ENCODE assay signal across 8 cellular contexts in genomic region chr16:30775381-30776099, GRCh38. TPM values are rescaled to one million over a fixed set of nuclear protein-coding genes. Genes with fewer than 3 reads are reported as not detected.
DNase-seq lines count a peak whose midpoint lies in the region; ATAC-seq, FAIRE-seq and TF ChIP-seq lines count a peak whose summit lies in the region.

No MANE protein-coding gene starts in this region.

- H2AK9ac ChIP-seq in IMR-90 (replicated peaks; ENCODE audit: low read depth, low read length, poor library complexity) = peak overlapping the region; percentile 99

- H2BK20ac ChIP-seq in IMR-90 (ENCODE audit: low read depth, low read length) = no peak overlapping the region

- WGBS in IMR-90 (ENCODE audit: extremely low coverage in 2 of 2, insufficient read length in 1 of 2), 2 experiments = 1% methylated on average over 44 of the region's 75 CpGs; no CpG with 5 or more reads in 1 of the 2 experiments

- intact Hi-C loops in IMR-90 (cut with micrococcal nuclease) = loop anchor here (1.0 kb wide), 1 partner anchor 27 kb away; the partner anchor contains the start of gene PHKG2

- peak overlapping the region; percentile 92 for H2AFZ ChIP-seq in IMR-90 (replicated peaks; ENCODE audit: low read length, poor library complexity)

- H2BK120ac ChIP-seq in IMR-90 (ENCODE audit: low read depth, low read length) = peak overlapping the region; percentile 50

- TF ChIP-seq POLR2A in IMR-90 (IDR thresholded peaks at IDR 0.05; ENCODE audit: low read depth, low read length) = no peak

- H3K36me3 ChIP-seq in BJ (ENCODE audit: control insufficient read depth, insufficient read depth, low read length) (peaks cover 19% of the 10 kb centered on the region), IMR-90 (ENCODE audit: control insufficient read depth, insufficient read depth, low read length) (peaks cover 40% of the 10 kb centered on the region), SK-N-MC (ENCODE audit: insufficient read depth, low read length) (peaks cover 27% of the 10 kb centered on the region; the same call in 1 of the 2 replicates), adipocyte (ENCODE audit: control insufficient read depth, insufficient read depth, low read length, severe bottlenecking) (peaks cover 32% of the 10 kb centered on the region), cardiac muscle cell (peaks cover 19% of the 10 kb centered on the region)

- DNase-seq in BJ (ENCODE audit: low read depth) (peak; percentile 52), GM19239 (ENCODE audit: insufficient read length, low spot score) (peak; percentile 90), IMR-90 (peak; percentile 76), SK-N-MC (ENCODE audit: low read depth, low spot score) (peak; percentile 16), adipocyte (ENCODE audit: low read depth) (peak; percentile 86), cardiac muscle cell (ENCODE audit: low read depth in 1 of 2, low spot score in 1 of 2) (peak; percentile 86 to 88), osteocyte (ENCODE audit: extremely low spot score, unreplicated experiment) (peak; percentile 93), type B pancreatic cell (ENCODE audit: extremely low spot score, unreplicated experiment) (peak; percentile 87)

- H3K36me3 Mint-ChIP-seq in osteocyte (ENCODE audit: unreplicated experiment) = peaks cover 12% of the 10 kb centered on the region
- H3K36me3 Mint-ChIP-seq in type B pancreatic cell = peaks cover 11% of the 10 kb centered on the region

- peaks cover 15 to 77% of the 10 kb centered on the region in 2 experiments for H3K79me1 ChIP-seq in IMR-90 (ENCODE audit: low read depth in 1 of 2, low read length in 2 of 2)

- CTCF ChIA-PET in BJ (lab: Yijun Ruan, JAX) (interaction anchor here (1.1 kb wide), 1 partner anchor 39 kb away, joined by 5 read pairs; no protein-coding TSS in a partner anchor), IMR-90 (lab: Yijun Ruan, JAX) (interaction anchor here (1.0 kb wide), 1 partner anchor 32 kb away, joined by 5 read pairs; no protein-coding TSS in a partner anchor)

- H3K14ac ChIP-seq in IMR-90 (replicated peaks; ENCODE audit: low read depth, low read length) = peak overlapping the region; percentile 80

- H3K4me1 ChIP-seq in IMR-90 (ENCODE audit: control insufficient read depth, insufficient read depth, low read length) (peaks cover 13% of the 10 kb centered on the region), adipocyte (ENCODE audit: control insufficient read depth, insufficient read depth, low read length) (peaks cover 40% of the 10 kb centered on the region), cardiac muscle cell (ENCODE audit: low read depth) (peaks cover 25% of the 10 kb centered on the region)

- peaks cover 32% of the 10 kb centered on the region; the same call in 1 of the 2 replicates for H3K9me1 ChIP-seq in IMR-90 (ENCODE audit: insufficient read depth, low read length)

- no peaks in the 10 kb centered on the region for H3K27me3 ChIP-seq in BJ (ENCODE audit: control insufficient read depth, insufficient read depth, low read length)
- no peaks in the 10 kb centered on the region for H3K27me3 ChIP-seq in IMR-90 (ENCODE audit: control insufficient read depth, insufficient read depth, low read length)
- H3K27me3 ChIP-seq in adipocyte (replicated peaks; ENCODE audit: control insufficient read depth, insufficient read depth, low read length) = no peaks in the 10 kb centered on the region
- H3K27me3 ChIP-seq in cardiac muscle cell = no peaks in the 10 kb centered on the region

- peak overlapping the region; percentile 90; the same call in 1 of the 2 replicates for H3K56ac ChIP-seq in IMR-90 (ENCODE audit: extremely low read depth, insufficient read depth, low read length)

- TF ChIP-seq RAD21 in IMR-90 (IDR thresholded peaks at IDR 0.05; ENCODE audit: low read length) = no peak

- H2BK5ac ChIP-seq in IMR-90 (ENCODE audit: low read depth, low read length, poor library complexity, severe bottlenecking) = peak overlapping the region; percentile 65

- H3K4me3 ChIP-seq in BJ (ENCODE audit: low read depth, low read length) (peak overlapping the region; percentile 59), IMR-90 (ENCODE audit: insufficient read depth, low read depth, low read length) (peak overlapping the region; percentile 68), SK-N-MC (peak overlapping the region; percentile 82), adipocyte (ENCODE audit: low read length) (peak overlapping the region; percentile 88), cardiac muscle cell (peak overlapping the region; percentile 81)

- H3K9ac ChIP-seq in IMR-90 (ENCODE audit: low read depth, low read length) (peak overlapping the region; percentile 78), SK-N-MC (ENCODE audit: insufficient read length) (peak overlapping the region; percentile 87), adipocyte (ENCODE audit: low read length) (peak overlapping the region; percentile 91)

- H3K9me3 Mint-ChIP-seq in osteocyte (ENCODE audit: unreplicated experiment) = no peaks in the 10 kb centered on the region
- H3K9me3 Mint-ChIP-seq in type B pancreatic cell = no peaks in the 10 kb centered on the region

- H3K9me3 ChIP-seq in IMR-90 (ENCODE audit: control insufficient read depth, insufficient read depth, low read length) (no peaks in the 10 kb centered on the region), SK-N-MC (ENCODE audit: low read depth, low read length) (no peaks in the 10 kb centered on the region), adipocyte (ENCODE audit: control insufficient read depth, low read length) (no peaks in the 10 kb centered on the region), cardiac muscle cell (ENCODE audit: low read depth) (no peaks in the 10 kb centered on the region)

- peak; percentile 83 for ATAC-seq in IMR-90 (ENCODE audit: low read depth)

- dilution Hi-C loops in IMR-90 (cut with HindIII; ENCODE audit: low sequenced_read_pairs, unreplicated experiment) = no loop called here

- H3K4me3 Mint-ChIP-seq in osteocyte (ENCODE audit: unreplicated experiment) = peak overlapping the region; percentile 95
- H3K4me3 Mint-ChIP-seq in type B pancreatic cell = peak overlapping the region; percentile 96

- H3K4ac ChIP-seq in IMR-90 (ENCODE audit: low read depth, low read length) = peak overlapping the region; percentile 90

- no peak overlapping the region; the same call in 1 of the 2 replicates for H3K18ac ChIP-seq in IMR-90 (ENCODE audit: low read depth, low read length)

- TF ChIP-seq CTCF in BJ (IDR thresholded peaks at IDR 0.05; ENCODE audit: insufficient read depth, low read depth, low read length) (no peak), IMR-90 (conservative IDR thresholded peaks at IDR 0.05; ENCODE audit: low read depth, low read length) (no peak), cardiac muscle cell (IDR thresholded peaks at IDR 0.05; ENCODE audit: low read depth, low read length) (no peak), osteocyte (IDR thresholded peaks at IDR 0.05) (no peak), type B pancreatic cell (conservative IDR thresholded peaks at IDR 0.05) (no peak)

- FAIRE-seq in GM19239 (lab: Jason Lieb, UNC) = peak; percentile 21

- peak overlapping the region; percentile 95 to 99 for H4K8ac ChIP-seq in IMR-90 (ENCODE audit: low read depth in 2 of 2, low read length in 2 of 2)

- in situ Hi-C loops in IMR-90 (cut with MboI; ENCODE audit: low sequenced_read_pairs) = no loop called here

- POLR2A ChIA-PET in BJ (lab: Charles Lee) (no interaction called here), IMR-90 (lab: Charles Lee; ENCODE audit: unreplicated experiment) (no interaction called here)

- H3K4me1 Mint-ChIP-seq in osteocyte (ENCODE audit: unreplicated experiment) (peaks cover 39% of the 10 kb centered on the region), type B pancreatic cell (ENCODE audit: unreplicated experiment) (peaks cover 20% of the 10 kb centered on the region)

- peak overlapping the region; percentile 79 for H3K27ac ChIP-seq in IMR-90 (ENCODE audit: insufficient read depth, low read length)
- H3K27ac ChIP-seq in SK-N-MC = peak overlapping the region; percentile 89
- H3K27ac ChIP-seq in cardiac muscle cell = peak overlapping the region; percentile 91

- H4K5ac ChIP-seq in IMR-90 (ENCODE audit: low read depth, low read length) = peak overlapping the region; percentile 93; the same call in 1 of the 2 replicates

- H3K23ac ChIP-seq in IMR-90 (ENCODE audit: low read depth, low read length) = peak overlapping the region; percentile 90; the same call in 1 of the 2 replicates

- no peaks in the 10 kb centered on the region; the same call in 1 of the 2 replicates for H4K20me1 ChIP-seq in IMR-90 (ENCODE audit: insufficient read depth, low read length)

- H3K27ac Mint-ChIP-seq in osteocyte (ENCODE audit: unreplicated experiment) (peak overlapping the region; percentile 96), type B pancreatic cell (peak overlapping the region; percentile 91)

- peak overlapping the region; percentile 83 for H4K91ac ChIP-seq in IMR-90 (ENCODE audit: insufficient read depth, low read depth, low read length)

- peak overlapping the region; percentile 96 for H3K4me2 ChIP-seq in IMR-90 (ENCODE audit: low read depth, low read length)

- H3K27me3 Mint-ChIP-seq in osteocyte (ENCODE audit: unreplicated experiment) = no peaks in the 10 kb centered on the region
- H3K27me3 Mint-ChIP-seq in type B pancreatic cell = no peaks in the 10 kb centered on the region

- peak overlapping the region; percentile 68 for H2AK5ac ChIP-seq in IMR-90 (ENCODE audit: low read depth, low read length)

- BruUV-seq in IMR-90 (replicated peaks; lab: Mats Ljungman, UMichigan) = no TSS peak

- no peak overlapping the region for H2BK15ac ChIP-seq in IMR-90 (ENCODE audit: low read depth, low read length)

RNA-seq across cellular contexts. Expression of gene ZNF629, which starts 11.5 kb away (rescaled TPM):
- polyA plus RNA-seq in BJ (2011; rRNA removed) = 4.6 and 6.0 TPM in 2 replicates
- 6.1 and 8.0 TPM in 2 replicates for polyA minus RNA-seq in BJ (2011; rRNA and poly(A)+ RNA removed)
- 9.1 and 9.4 TPM in 2 replicates for total RNA-seq in IMR-90 (2012; rRNA removed)
- polyA plus RNA-seq in IMR-90 (2012; rRNA removed) = 6.6 and 7.3 TPM in 2 replicates
- polyA plus RNA-seq in IMR-90 (2012; cell fraction: cytosol; rRNA removed) = 3.2 and 4.6 TPM in 2 replicates
- polyA plus RNA-seq in IMR-90 (2012; cell fraction: nucleus; rRNA removed; ENCODE audit: low replicate concordance) = 9.8 and 11.9 TPM in 2 replicates
- total RNA-seq in cardiac muscle cell = 41.7 and 50.9 TPM in 2 replicates
- 20.1 and 22.2 TPM in 2 replicates for polyA plus RNA-seq in cardiac muscle cell
- total RNA-seq in osteocyte = 26.7 and 27.2 TPM in 2 replicates
- total RNA-seq in type B pancreatic cell (ENCODE audit: low replicate concordance) = 26.9 and 35.5 TPM in 2 replicates

RNA-seq across cellular contexts. Expression of gene RNF40, which starts 13.4 kb away (rescaled TPM):
- 64.7 and 82.4 TPM in 2 replicates for polyA plus RNA-seq in BJ (2011; rRNA removed)
- 54.9 and 73.4 TPM in 2 replicates for polyA minus RNA-seq in BJ (2011; rRNA and poly(A)+ RNA removed)
- 63.9 and 72.4 TPM in 2 replicates for total RNA-seq in IMR-90 (2012; rRNA removed)
- 46.7 and 49.7 TPM in 2 replicates for polyA plus RNA-seq in IMR-90 (2012; rRNA removed)
- 22.2 and 29.2 TPM in 2 replicates for polyA plus RNA-seq in IMR-90 (2012; cell fraction: cytosol; rRNA removed)
- polyA plus RNA-seq in IMR-90 (2012; cell fraction: nucleus; rRNA removed; ENCODE audit: low replicate concordance) = 74.3 and 98.0 TPM in 2 replicates
- total RNA-seq in cardiac muscle cell = 91.8 and 104 TPM in 2 replicates
- polyA plus RNA-seq in cardiac muscle cell = 64.5 and 76.3 TPM in 2 replicates
- 116 and 118 TPM in 2 replicates for total RNA-seq in osteocyte
- 107 and 131 TPM in 2 replicates for total RNA-seq in type B pancreatic cell (ENCODE audit: low replicate concordance)

RNA-seq across cellular contexts. Expression of gene CFAP119, which starts 13.7 kb away (rescaled TPM):
- polyA plus RNA-seq in BJ (2011; rRNA removed) = 4.7 and 5.0 TPM in 2 replicates
- polyA minus RNA-seq in BJ (2011; rRNA and poly(A)+ RNA removed) = 2.9 and 3.9 TPM in 2 replicates
- 0.90 and 1.7 TPM in 2 replicates for total RNA-seq in IMR-90 (2012; rRNA removed)
- 7.6 and 8.8 TPM in 2 replicates for polyA plus RNA-seq in IMR-90 (2012; rRNA removed)
- polyA plus RNA-seq in IMR-90 (2012; cell fraction: cytosol; rRNA removed) = 5.0 and 5.2 TPM in 2 replicates
- polyA plus RNA-seq in IMR-90 (2012; cell fraction: nucleus; rRNA removed; ENCODE audit: low replicate concordance) = 47.8 and 56.3 TPM in 2 replicates
- 7.1 and 9.1 TPM in 2 replicates for total RNA-seq in cardiac muscle cell
- 7.4 and 16.4 TPM in 2 replicates for polyA plus RNA-seq in cardiac muscle cell
- total RNA-seq in osteocyte = 5.0 and 9.7 TPM in 2 replicates
- 14.2 and 15.0 TPM in 2 replicates for total RNA-seq in type B pancreatic cell (ENCODE audit: low replicate concordance)

RNA-seq across cellular contexts. Expression of gene PHKG2, which starts 27.3 kb away (rescaled TPM):
- polyA plus RNA-seq in BJ (2011; rRNA removed) (24.9 and 32.4 TPM in 2 replicates), IMR-90 (2012; rRNA removed) (37.7 and 38.9 TPM in 2 replicates), cardiac muscle cell (52.1 and 57.0 TPM in 2 replicates)
- polyA minus RNA-seq in BJ (2011; rRNA and poly(A)+ RNA removed) = 12.2 and 20.6 TPM in 2 replicates
- total RNA-seq in IMR-90 (2012; rRNA removed) (26.0 and 26.7 TPM in 2 replicates), cardiac muscle cell (29.7 and 35.1 TPM in 2 replicates), osteocyte (28.6 and 31.1 TPM in 2 replicates), type B pancreatic cell (ENCODE audit: low replicate concordance) (41.5 and 42.4 TPM in 2 replicates)
- 20.1 and 32.6 TPM in 2 replicates for polyA plus RNA-seq in IMR-90 (2012; cell fraction: cytosol; rRNA removed)
- 162 and 239 TPM in 2 replicates for polyA plus RNA-seq in IMR-90 (2012; cell fraction: nucleus; rRNA removed; ENCODE audit: low replicate concordance)

Comparison
In these comparisons a context has a peak if more than half of its experiments do, and no peak if none do; other contexts are left out.
1. Peak in every context shown above with its lines: DNase-seq, ATAC-seq, H3K4me3 ChIP-seq and H3K27ac ChIP-seq.
2. DNase-seq: peak in every context shown above with its lines; median percentile 93 in osteocyte; 90 in GM19239; 87 in cardiac muscle cell; 87 in type B pancreatic cell; 86 in adipocyte; 76 in IMR-90; 52 in BJ; 16 in SK-N-MC.